ENCODE assay signal across 35 cellular contexts in genomic region chr11:61350336-61350735, GRCh38.
"Had no signal": no experiment of that assay in that cellular context is flagged by ENCODE, and none has a peak within 500 bp of the region (broad histone marks: within the 10 kb centered on the region; RNA-seq: fewer than 3 reads in every experiment).

No MANE protein-coding gene starts in this region.

- H3K27me3 ChIP-seq: brain microvascular endothelial cell, MG63, Peyer's patch had no signal

- H3K27me3 Mint-ChIP-seq: activated CD4-positive, alpha-beta T cell treated with anti-CD3 and anti-CD28 coated beads, Interleukin-2, amount 10 ng/mL, durations not matched to agents 24 days and 14 days; activated CD8-positive, alpha-beta T cell treated with anti-CD3 and anti-CD28 coated beads for 36 hours; activated naive CD8-positive, alpha-beta T cell; activated naive CD8-positive, alpha-beta T cell treated with anti-CD3 and anti-CD28 coated beads, Interleukin-2, amount 50 U/mL, for 24 hours; activated T-cell treated with anti-CD3 and anti-CD28 coated beads, Interleukin-2, amount 50 U/mL, for 24 hours had no signal

- H3K27ac ChIP-seq: brain microvascular endothelial cell, Peyer's patch, VCaP had no signal

- DNase-seq: activated CD4-positive, alpha-beta T cell treated with anti-CD3 and anti-CD28 coated beads, Interleukin-2, amount 10 ng/mL, durations not matched to agents 24 days and 14 days; activated CD4-positive, alpha-beta T cell treated with anti-CD3 and anti-CD28 coated beads, Interleukin-2, amount 50 U/mL, for 4 hours; activated CD8-positive, alpha-beta T cell treated with anti-CD3 and anti-CD28 coated beads for 36 hours; activated gamma-delta T cell; activated naive CD4-positive, alpha-beta T cell treated with Interleukin-2 at 50 U/mL for 16 hours; activated naive CD8-positive, alpha-beta T cell treated with anti-CD3 and anti-CD28 coated beads, Interleukin-2, amount 50 U/mL, for 24 hours; activated T-cell treated with anti-CD3 and anti-CD28 coated beads, Interleukin-2, amount 50 U/mL, for 24 hours; amniotic stem cell; brain microvascular endothelial cell; central memory CD4-positive, alpha-beta T cell; Karpas-422; KBM-7; MG63; NCI-H1048; NCI-H146; NCI-H187; NCI-H2029 treated with DMSO at 0.1 percent for 48 hours; NCI-H2107; NCI-H2171; NCI-H510A; NCI-H526; NCI-H748 treated with DMSO at 0.1 percent for 48 hours; NK-92 treated with Interleukin-12 subunit alpha and Interleukin-12 subunit beta, amount 100 ng/mL, for 24 hours; PC-3; Peyer's patch; RPMI8226; SIG-M5; SW 1271; T-helper 1 cell; T-helper 2 cell; T-helper 9 cell had no signal

- ATAC-seq: activated CD8-positive, alpha-beta T cell treated with anti-CD3 and anti-CD28 coated beads for 36 hours; activated naive CD8-positive, alpha-beta T cell treated with anti-CD3 and anti-CD28 coated beads, Interleukin-2, amount 50 U/mL, for 24 hours; PC-3; Right ventricle myocardium inferior had no signal

- H3K4me1 Mint-ChIP-seq: activated CD4-positive, alpha-beta T cell treated with anti-CD3 and anti-CD28 coated beads, Interleukin-2, amount 10 ng/mL, durations not matched to agents 24 days and 14 days; activated naive CD8-positive, alpha-beta T cell treated with anti-CD3 and anti-CD28 coated beads, Interleukin-2, amount 50 U/mL, for 24 hours had no signal

- H3K9me3 ChIP-seq: MG63, Peyer's patch had no signal

- H3K27ac Mint-ChIP-seq: activated CD4-positive, alpha-beta T cell treated with anti-CD3 and anti-CD28 coated beads, Interleukin-2, amount 10 ng/mL, durations not matched to agents 24 days and 14 days; activated naive CD8-positive, alpha-beta T cell; activated naive CD8-positive, alpha-beta T cell treated with anti-CD3 and anti-CD28 coated beads, Interleukin-2, amount 50 U/mL, for 24 hours; activated T-cell treated with anti-CD3 and anti-CD28 coated beads, Interleukin-2, amount 50 U/mL, for 24 hours; activated T-helper 2 cell treated with anti-CD3 and anti-CD28 coated beads, Interferon-gamma antibody, Interleukin-2, Interleukin-4, amounts not matched to agents 10 μg/mL and 5 μg/mL and 100 μg/mL, durations not matched to agents 14 hours and 24 hours and 36 hours had no signal

- H3K4me3 Mint-ChIP-seq: activated CD4-positive, alpha-beta T cell treated with anti-CD3 and anti-CD28 coated beads, Interleukin-2, amount 10 ng/mL, durations not matched to agents 24 days and 14 days; activated CD8-positive, alpha-beta T cell treated with anti-CD3 and anti-CD28 coated beads for 36 hours; activated naive CD8-positive, alpha-beta T cell; activated naive CD8-positive, alpha-beta T cell treated with anti-CD3 and anti-CD28 coated beads, Interleukin-2, amount 50 U/mL, for 24 hours; activated T-cell treated with anti-CD3 and anti-CD28 coated beads, Interleukin-2, amount 50 U/mL, for 24 hours had no signal

- H3K4me3 ChIP-seq: MG63, Peyer's patch had no signal

- H3K9me3 Mint-ChIP-seq: activated CD4-positive, alpha-beta T cell treated with anti-CD3 and anti-CD28 coated beads, Interleukin-2, amount 10 ng/mL, durations not matched to agents 24 days and 14 days; activated CD8-positive, alpha-beta T cell treated with anti-CD3 and anti-CD28 coated beads for 36 hours; activated naive CD8-positive, alpha-beta T cell treated with anti-CD3 and anti-CD28 coated beads, Interleukin-2, amount 50 U/mL, for 24 hours; activated T-cell treated with anti-CD3 and anti-CD28 coated beads, Interleukin-2, amount 50 U/mL, for 24 hours; activated T-helper 2 cell treated with anti-CD3 and anti-CD28 coated beads, Interferon-gamma antibody, Interleukin-2, Interleukin-4, amounts not matched to agents 10 μg/mL and 5 μg/mL and 100 μg/mL, durations not matched to agents 14 hours and 24 hours and 36 hours had no signal
